ENCODE assay signal across 14 cellular contexts in the genomic region with DNA sequence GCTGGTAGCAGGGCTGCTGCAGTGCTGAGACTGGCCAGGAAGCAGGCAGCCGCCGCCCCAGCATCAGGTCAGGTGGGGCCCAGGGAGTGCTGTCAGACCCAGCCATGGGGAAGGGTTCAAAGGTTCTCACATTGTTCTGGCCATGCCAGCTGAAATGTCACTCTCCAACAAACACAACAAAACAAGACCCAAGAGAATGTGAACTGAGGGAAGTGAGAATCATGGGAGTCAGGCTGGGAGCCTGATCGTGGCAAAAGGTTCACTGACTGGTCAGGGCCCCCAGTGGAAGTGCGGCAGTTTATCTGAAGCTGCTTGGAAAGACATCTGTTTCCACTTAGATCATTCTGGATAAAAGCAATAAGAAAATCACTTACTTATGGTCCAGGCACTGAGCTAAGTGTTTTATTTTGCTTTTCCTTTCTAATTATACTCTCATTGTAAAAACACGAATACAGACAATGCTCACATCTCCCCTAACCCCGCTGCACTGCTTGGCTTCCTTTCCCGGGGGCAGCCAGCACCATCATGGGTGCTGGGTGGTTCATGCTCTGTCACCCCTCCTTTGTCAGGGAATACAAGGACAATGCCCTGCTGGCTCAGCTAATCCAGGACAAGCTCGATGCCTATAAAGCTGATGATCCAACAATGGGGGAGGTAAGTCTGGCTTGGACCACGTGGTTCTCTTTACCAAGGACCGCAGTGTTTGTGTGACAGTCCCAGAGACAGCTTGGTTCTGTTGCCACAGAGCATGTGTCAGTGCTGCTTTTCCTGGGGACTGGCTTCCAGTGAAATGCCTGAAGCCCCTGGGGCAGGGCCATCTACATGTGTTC. TPM values are rescaled to one million over a fixed set of nuclear protein-coding genes. Genes with fewer than 3 reads are reported as not detected.
DNase-seq lines count a peak whose midpoint lies in the region; ATAC-seq and TF ChIP-seq lines count a peak whose summit lies in the region.
"Had no signal": no experiment of that assay in that cellular context is flagged by ENCODE, and none has a peak within 500 bp of the region (broad histone marks: within the 10 kb centered on the region; RNA-seq: fewer than 3 reads in every experiment).

No MANE protein-coding gene starts in this region.

- no peaks in the 10 kb centered on the region for H3K79me2 ChIP-seq in mammary epithelial cell (ENCODE audit: insufficient read depth, low read length)

- POLR2A ChIA-PET in GM10248 (lab: Yijun Ruan, JAX) = no interaction called here

- no peaks in the 10 kb centered on the region for H3K4me1 ChIP-seq in breast epithelium
- H3K4me1 ChIP-seq in mammary epithelial cell (ENCODE audit: insufficient read depth, low read length) = no peaks in the 10 kb centered on the region
- no peaks in the 10 kb centered on the region for H3K4me1 ChIP-seq in uterus

- no peak for TF ChIP-seq CTCF in breast epithelium (IDR thresholded peaks at IDR 0.05)
- TF ChIP-seq CTCF in mammary epithelial cell (conservative IDR thresholded peaks at IDR 0.05 in 1 of 2, IDR thresholded peaks at IDR 0.05 in 1 of 2; ENCODE audit: extremely low read depth in 1 of 2, insufficient read depth in 1 of 2, low read depth in 1 of 2, low read length in 2 of 2) = no peak
- no peak for TF ChIP-seq CTCF in endothelial cell (IDR thresholded peaks at IDR 0.05; ENCODE audit: unreplicated experiment)
- TF ChIP-seq CTCF in uterus (IDR thresholded peaks at IDR 0.05) = no peak
- TF ChIP-seq CTCF in GM10248 (IDR thresholded peaks at IDR 0.05; ENCODE audit: control extremely low read depth, extremely low read depth, low read depth, missing control alignments) = no peak

- TF ChIP-seq POLR2A in breast epithelium (IDR thresholded peaks at IDR 0.05) = no peak
- TF ChIP-seq POLR2A in uterus (IDR thresholded peaks at IDR 0.05) = no peak

- H3K36me3 ChIP-seq in breast epithelium = no peaks in the 10 kb centered on the region
- H3K36me3 ChIP-seq in mammary epithelial cell (ENCODE audit: insufficient read depth, low read length) = peaks cover 2% of the 10 kb centered on the region
- no peaks in the 10 kb centered on the region for H3K36me3 ChIP-seq in uterus

- H4K20me1 ChIP-seq in mammary epithelial cell (ENCODE audit: insufficient read depth, low read length) = no peaks in the 10 kb centered on the region

- WGBS in mammary epithelial cell (ENCODE audit: low coverage, missing lambda C conversion rate) = 97% methylated on average over 10 of the region's 10 CpGs

- DNase-seq in breast epithelium (ENCODE audit: low spot score in 2 of 2) = no peak
- DNase-seq in mammary epithelial cell = no peak
- DNase-seq in endothelial cell (ENCODE audit: low spot score) = no peak
- DNase-seq in medulla oblongata (ENCODE audit: extremely low spot score) = peak; percentile 30
- DNase-seq in uterus = no peak
- no peak for DNase-seq in stimulated activated effector memory CD8-positive, alpha-beta T cell treated with anti-CD3 and anti-CD28 coated beads, Interleukin-12 subunit alpha, Interleukin-12 subunit beta, amount 100 ng/mL, for 72 hours (ENCODE audit: low spot score in 2 of 2)
- DNase-seq in GM10248 (ENCODE audit: extremely low spot score) = no peak
- no peak for DNase-seq in NCI-H510A (lab: John Stamatoyannopoulos, UW)
- DNase-seq: activated T-cell treated with anti-CD3 and anti-CD28 coated beads, Interleukin-2, amount 50 U/mL, for 72 hours; DND-41; immature natural killer cell had no signal

- ATAC-seq in stimulated activated effector memory CD8-positive, alpha-beta T cell treated with anti-CD3 and anti-CD28 coated beads, Interleukin-12 subunit alpha, Interleukin-12 subunit beta, amount 100 ng/mL, for 72 hours = no peak
- ATAC-seq: activated T-cell treated with anti-CD3 and anti-CD28 coated beads, Interleukin-2, amount 50 U/mL, for 72 hours had no signal

- H3K4me2 ChIP-seq in mammary epithelial cell (ENCODE audit: insufficient read depth, low read depth, low read length) = no peak overlapping the region

- intact Hi-C loops in breast epithelium (cut with DNase I; ENCODE audit: low total_unique reads) = no loop called here
- intact Hi-C loops in mammary epithelial cell (cut with micrococcal nuclease) = no loop called here
- intact Hi-C loops in uterus (cut with DNase I; ENCODE audit: low total_unique reads) = no loop called here

- H3K4me3 Mint-ChIP-seq in endothelial cell (ENCODE audit: unreplicated experiment) = peak overlapping the region; percentile 22
- no peak overlapping the region for H3K4me3 Mint-ChIP-seq in stimulated activated effector memory CD8-positive, alpha-beta T cell treated with anti-CD3 and anti-CD28 coated beads, Interleukin-12 subunit alpha, Interleukin-12 subunit beta, amount 100 ng/mL, for 72 hours
- H3K4me3 Mint-ChIP-seq: activated T-cell treated with anti-CD3 and anti-CD28 coated beads, Interleukin-2, amount 50 U/mL, for 72 hours; immature natural killer cell; stimulated activated naive CD8-positive, alpha-beta T cell treated with anti-CD3 and anti-CD28 coated beads, Interleukin-15, Interleukin-2, amounts not matched to agents 100 ng/mL and 50 ng/mL, for 24 hours had no signal

- BruUV-seq in mammary epithelial cell (replicated peaks; lab: Mats Ljungman, UMichigan) = no TSS peak

- CTCF ChIA-PET in mammary epithelial cell (lab: Charles Lee; ENCODE audit: low non-redundant PET) (no interaction called here), GM10248 (lab: Yijun Ruan, JAX) (no interaction called here)

- H3K27ac Mint-ChIP-seq in endothelial cell (ENCODE audit: unreplicated experiment) = peak overlapping the region; percentile 71
- H3K27ac Mint-ChIP-seq in stimulated activated effector memory CD8-positive, alpha-beta T cell treated with anti-CD3 and anti-CD28 coated beads, Interleukin-12 subunit alpha, Interleukin-12 subunit beta, amount 100 ng/mL, for 72 hours = no peak overlapping the region
- H3K27ac Mint-ChIP-seq: activated T-cell treated with anti-CD3 and anti-CD28 coated beads, Interleukin-2, amount 50 U/mL, for 72 hours; immature natural killer cell; stimulated activated naive CD8-positive, alpha-beta T cell treated with anti-CD3 and anti-CD28 coated beads, Interleukin-15, Interleukin-2, amounts not matched to agents 100 ng/mL and 50 ng/mL, for 24 hours had no signal

- H3K9me3 ChIP-seq in breast epithelium (no peaks in the 10 kb centered on the region), mammary epithelial cell (replicated peaks; ENCODE audit: insufficient read depth, low read length) (no peaks in the 10 kb centered on the region), uterus (no peaks in the 10 kb centered on the region)

- no peaks in the 10 kb centered on the region for H3K27me3 Mint-ChIP-seq in endothelial cell (ENCODE audit: unreplicated experiment)
- H3K27me3 Mint-ChIP-seq: stimulated activated naive CD8-positive, alpha-beta T cell treated with anti-CD3 and anti-CD28 coated beads, Interleukin-15, Interleukin-2, amounts not matched to agents 100 ng/mL and 50 ng/mL, for 24 hours had no signal

- no peaks in the 10 kb centered on the region for H3K27me3 ChIP-seq in breast epithelium
- no peaks in the 10 kb centered on the region for H3K27me3 ChIP-seq in mammary epithelial cell (ENCODE audit: insufficient read depth, low read length)
- no peaks in the 10 kb centered on the region for H3K27me3 ChIP-seq in uterus

- H2AFZ ChIP-seq in mammary epithelial cell (ENCODE audit: low read depth, low read length) = no peak overlapping the region

- H3K36me3 Mint-ChIP-seq in endothelial cell (ENCODE audit: low read depth, unreplicated experiment) = peaks cover 53% of the 10 kb centered on the region
- no peaks in the 10 kb centered on the region for H3K36me3 Mint-ChIP-seq in stimulated activated effector memory CD8-positive, alpha-beta T cell treated with anti-CD3 and anti-CD28 coated beads, Interleukin-12 subunit alpha, Interleukin-12 subunit beta, amount 100 ng/mL, for 72 hours
- H3K36me3 Mint-ChIP-seq: immature natural killer cell had no signal

- dilution Hi-C loops in mammary epithelial cell (cut with HindIII; ENCODE audit: low sequenced_read_pairs) = no loop called here

- no peak overlapping the region for H3K4me3 ChIP-seq in breast epithelium
- H3K4me3 ChIP-seq in mammary epithelial cell (replicated peaks in 1 of 3; ENCODE audit: insufficient read depth in 1 of 3, low read depth in 2 of 3, low read length in 3 of 3) = no peak overlapping the region
- no peak overlapping the region for H3K4me3 ChIP-seq in uterus

- H3K27ac ChIP-seq in breast epithelium (peak overlapping the region; percentile 36 to 84), mammary epithelial cell (ENCODE audit: insufficient read depth, low read depth, low read length) (no peak overlapping the region), uterus (peak overlapping the region; percentile 46 to 65)
- H3K27ac ChIP-seq: 22Rv1 had no signal

- in situ Hi-C loops in mammary epithelial cell (cut with MboI; ENCODE audit: low sequenced_read_pairs in 2 of 2) = no loop called here

- H3K9ac ChIP-seq in mammary epithelial cell (ENCODE audit: insufficient read depth, low read length) = no peak overlapping the region

- H3K9me3 Mint-ChIP-seq in endothelial cell (ENCODE audit: unreplicated experiment) = no peaks in the 10 kb centered on the region
- no peaks in the 10 kb centered on the region for H3K9me3 Mint-ChIP-seq in stimulated activated effector memory CD8-positive, alpha-beta T cell treated with anti-CD3 and anti-CD28 coated beads, Interleukin-12 subunit alpha, Interleukin-12 subunit beta, amount 100 ng/mL, for 72 hours
- H3K9me3 Mint-ChIP-seq: activated T-cell treated with anti-CD3 and anti-CD28 coated beads, Interleukin-2, amount 50 U/mL, for 72 hours; immature natural killer cell; stimulated activated naive CD8-positive, alpha-beta T cell treated with anti-CD3 and anti-CD28 coated beads, Interleukin-15, Interleukin-2, amounts not matched to agents 100 ng/mL and 50 ng/mL, for 24 hours had no signal

- H3K4me1 Mint-ChIP-seq in endothelial cell (ENCODE audit: unreplicated experiment) = no peaks in the 10 kb centered on the region
- H3K4me1 Mint-ChIP-seq in stimulated activated effector memory CD8-positive, alpha-beta T cell treated with anti-CD3 and anti-CD28 coated beads, Interleukin-12 subunit alpha, Interleukin-12 subunit beta, amount 100 ng/mL, for 72 hours = no peaks in the 10 kb centered on the region
- H3K4me1 Mint-ChIP-seq: immature natural killer cell had no signal

RNA-seq across cellular contexts. Expression of a gene that starts 41.9 kb away (rescaled TPM):
- 1 to 10 TPM in 2 of 3 donors, not detected in 1; 2.0 TPM for total RNA-seq in breast epithelium
- total RNA-seq in mammary epithelial cell = not detected
- polyA plus RNA-seq in mammary epithelial cell = not detected
- polyA minus RNA-seq in mammary epithelial cell = not detected
- total RNA-seq in endothelial cell (ENCODE audit: unreplicated experiment) = 0.85 TPM
- 1 to 10 TPM in 3 of 4 donors, not detected in 1; 2.1 to 5.4 (median 4.4) TPM for total RNA-seq in uterus
- total RNA-seq: activated T-cell treated with anti-CD3 and anti-CD28 coated beads, Interleukin-2, amount 50 U/mL, for 72 hours; epithelial cell of proximal tubule had no signal

RNA-seq across cellular contexts. Expression of a gene that starts 50.6 kb away (rescaled TPM):
- total RNA-seq in breast epithelium (10 to 100 TPM; 19.0 to 26.2 (median 23.3) TPM), mammary epithelial cell (10 to 100 TPM; 18.2 to 32.2 TPM), endothelial cell (ENCODE audit: unreplicated experiment) (15.3 TPM), uterus (10 to 100 TPM in 2 of 4 donors, 1 to 10 TPM in 2; 3.8 to 18.4 (median 10.4) TPM)
- 29.2 TPM for polyA plus RNA-seq in mammary epithelial cell
- polyA minus RNA-seq in mammary epithelial cell = 3.6 TPM

RNA-seq across cellular contexts. Expression of a gene that starts 51.0 kb away (rescaled TPM):
- under 1 TPM; under 0.01 to 0.59 (median 0.16) TPM for total RNA-seq in breast epithelium
- total RNA-seq in mammary epithelial cell = under 1 TPM; under 0.01 to 0.21 TPM
- 0.03 TPM for polyA plus RNA-seq in mammary epithelial cell
- not detected for polyA minus RNA-seq in mammary epithelial cell
- 0.08 TPM for total RNA-seq in endothelial cell (ENCODE audit: unreplicated experiment)
- total RNA-seq in uterus = 10 to 100 TPM in 1 of 4 donors, under 1 TPM in 2, not detected in 1; 0.48 to 12.6 (median 0.67) TPM
- total RNA-seq: epithelial cell of proximal tubule had no signal

RNA-seq across cellular contexts. Expression of a gene that starts 52.8 kb away (rescaled TPM):
- 10 to 100 TPM; 19.0 to 45.9 (median 43.2) TPM for total RNA-seq in breast epithelium
- total RNA-seq in mammary epithelial cell = 10 to 100 TPM; 32.5 to 72.5 TPM
- 31.6 TPM for polyA plus RNA-seq in mammary epithelial cell
- polyA minus RNA-seq in mammary epithelial cell = 107 TPM
- total RNA-seq in endothelial cell (ENCODE audit: unreplicated experiment) = 113 TPM
- total RNA-seq in uterus = 100 to 1,000 TPM in 2 of 4 donors, 10 to 100 TPM in 2; 46.6 to 147 (median 99.5) TPM
